Comparison of ENCODE assay signal across 23 cellular contexts in the genomic region with DNA sequence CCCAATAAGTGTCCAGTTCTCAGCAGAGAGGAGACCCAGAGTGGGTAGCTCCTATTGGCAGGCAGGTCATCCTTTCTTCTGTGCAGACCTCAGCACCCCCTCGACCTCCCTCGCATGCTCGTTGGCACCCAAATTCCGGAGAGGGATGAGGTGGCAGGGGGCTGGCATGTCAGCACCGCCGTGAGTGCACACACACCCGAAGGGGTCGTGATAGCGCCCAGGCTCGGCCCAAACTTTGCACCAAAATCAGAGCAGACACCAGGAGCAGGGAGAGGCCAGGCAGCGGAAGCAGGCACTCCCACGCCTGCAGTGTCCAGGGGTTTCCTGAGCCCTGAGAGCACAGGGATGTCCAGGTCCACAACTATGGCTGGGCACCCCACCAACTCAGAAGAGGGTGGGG.
DNase-seq lines count a peak whose midpoint lies in the region; ATAC-seq and TF ChIP-seq lines count a peak whose summit lies in the region.
"Had no signal": no experiment of that assay in that cellular context is flagged by ENCODE, and none has a peak within 500 bp of the region (broad histone marks: within the 10 kb centered on the region; RNA-seq: fewer than 3 reads in every experiment).

No MANE protein-coding gene starts in this region.

- H3K27ac Mint-ChIP-seq in natural killer cell treated with Interleukin-12 subunit alpha and Interleukin-12 subunit beta and Interleukin-15 and Interleukin-18, amount 100 ng/mL, for 72 hours, result no peak overlapping the region
- no peak overlapping the region for H3K27ac Mint-ChIP-seq in natural killer cell
- H3K27ac Mint-ChIP-seq in nephron progenitor cell, result no peak overlapping the region
- H3K27ac Mint-ChIP-seq: CD4-positive, alpha-beta T cell; CD8-positive, alpha-beta memory T cell had no signal

- H3K9ac ChIP-seq in mesenchymal stem cell (ENCODE audit: low read length), result no peak overlapping the region
- H3K9ac ChIP-seq: BLaER1 treated with 17β-estradiol and CSF1 and Interleukin-3, amounts not matched to agents 10 nM and 100 nM; GM23248 had no signal

- TF ChIP-seq CTCF in natural killer cell (IDR thresholded peaks at IDR 0.05), result no peak
- TF ChIP-seq CTCF in upper lobe of right lung (IDR thresholded peaks at IDR 0.05), result no peak
- no peak for TF ChIP-seq CTCF in nephron progenitor cell (IDR thresholded peaks at IDR 0.05)

- H2AFZ ChIP-seq in mesenchymal stem cell (ENCODE audit: low read depth, low read length), result no peak overlapping the region
- H2AFZ ChIP-seq: GM23248 had no signal

- no peaks in the 10 kb centered on the region for H3K9me3 ChIP-seq in mesenchymal stem cell (ENCODE audit: control insufficient read depth, low read length)
- no peaks in the 10 kb centered on the region for H3K9me3 ChIP-seq in upper lobe of right lung
- H3K9me3 ChIP-seq: A549; BE2C; BLaER1 treated with 17β-estradiol and CSF1 and Interleukin-3, amounts not matched to agents 10 nM and 100 nM had no signal

- no peak overlapping the region for H3K18ac ChIP-seq in mesenchymal stem cell (ENCODE audit: low read depth in 1 of 2, low read length in 2 of 2)

- peak overlapping the region; percentile 23 for H4K8ac ChIP-seq in mesenchymal stem cell (ENCODE audit: low read length)

- H2BK15ac ChIP-seq in mesenchymal stem cell (ENCODE audit: low read depth, poor library complexity, severe bottlenecking), result no peak overlapping the region

- H3K4me1 Mint-ChIP-seq in natural killer cell treated with Interleukin-12 subunit alpha and Interleukin-12 subunit beta and Interleukin-15 and Interleukin-18, amount 100 ng/mL, for 72 hours (ENCODE audit: low read depth in 2 of 2), result no peaks in the 10 kb centered on the region
- no peaks in the 10 kb centered on the region for H3K4me1 Mint-ChIP-seq in natural killer cell
- no peaks in the 10 kb centered on the region for H3K4me1 Mint-ChIP-seq in nephron progenitor cell
- H3K4me1 Mint-ChIP-seq: CD14-positive monocyte; CD8-positive, alpha-beta memory T cell had no signal

- ATAC-seq in natural killer cell treated with Interleukin-12 subunit alpha and Interleukin-12 subunit beta and Interleukin-15 and Interleukin-18, amount 100 ng/mL, for 72 hours, result no peak
- no peak for ATAC-seq in natural killer cell
- ATAC-seq in sciatic nerve, result peak; percentile 32
- ATAC-seq in upper lobe of right lung, result no peak
- ATAC-seq in HG02588 (IDR thresholded peaks at IDR 0.05; ENCODE audit: unreplicated experiment), result no peak
- ATAC-seq: A549 had no signal

- no peak overlapping the region for H2BK120ac ChIP-seq in mesenchymal stem cell (ENCODE audit: low read depth, low read length)

- H3K79me1 ChIP-seq in mesenchymal stem cell (replicated peaks; ENCODE audit: low read length, poor library complexity, severe bottlenecking), result no peaks in the 10 kb centered on the region

- peak; percentile 59 for DNase-seq in natural killer cell treated with Interleukin-12 subunit alpha and Interleukin-12 subunit beta and Interleukin-15 and Interleukin-18, amount 100 ng/mL, for 72 hours (ENCODE audit: low spot score)
- DNase-seq in natural killer cell, result no peak
- no peak for DNase-seq in mesenchymal stem cell
- DNase-seq in sciatic nerve (ENCODE audit: low spot score), result no peak
- peak; percentile 48 for DNase-seq in upper lobe of right lung
- DNase-seq in nephron progenitor cell, result no peak
- no peak for DNase-seq in SW480 (ENCODE audit: low spot score)
- DNase-seq: 8988T; ACHN; AML-193; BE2C; CD4-positive, alpha-beta T cell; CD8-positive, alpha-beta memory T cell; DMS 273 treated with DMSO at 0.1 percent for 48 hours; DMS79; GF-D8; H7; HCEC 1CT had no signal

- H3K4me3 ChIP-seq in mesenchymal stem cell (ENCODE audit: insufficient read depth in 1 of 2, low read depth in 1 of 2, low read length in 2 of 2), result no peak overlapping the region
- no peak overlapping the region for H3K4me3 ChIP-seq in upper lobe of right lung
- H3K4me3 ChIP-seq: A549; BLaER1 treated with 17β-estradiol and CSF1 and Interleukin-3, amounts not matched to agents 10 nM and 100 nM; GM23248 had no signal

- H2BK5ac ChIP-seq in mesenchymal stem cell (ENCODE audit: low read depth, low read length, poor library complexity, severe bottlenecking), result no peak overlapping the region

- no peak overlapping the region for H4K91ac ChIP-seq in mesenchymal stem cell (ENCODE audit: low read length)

- H2BK12ac ChIP-seq in mesenchymal stem cell (ENCODE audit: low read length in 2 of 2), result no peak overlapping the region

- no peaks in the 10 kb centered on the region for H3K27me3 ChIP-seq in mesenchymal stem cell (ENCODE audit: control insufficient read depth in 1 of 2, insufficient read depth in 1 of 2, low read length in 2 of 2)
- H3K27me3 ChIP-seq in upper lobe of right lung, result no peaks in the 10 kb centered on the region
- H3K27me3 ChIP-seq: BE2C; BLaER1 treated with 17β-estradiol and CSF1 and Interleukin-3, amounts not matched to agents 10 nM and 100 nM had no signal

- H2AK5ac ChIP-seq in mesenchymal stem cell (ENCODE audit: low read length, severe bottlenecking), result no peak overlapping the region

- H3K36me3 ChIP-seq in mesenchymal stem cell (ENCODE audit: control insufficient read depth in 1 of 2, insufficient read depth in 2 of 2, low read depth in 1 of 2, low read length in 2 of 2) (no peaks in the 10 kb centered on the region), upper lobe of right lung (no peaks in the 10 kb centered on the region)
- H3K36me3 ChIP-seq: BE2C; BLaER1 treated with 17β-estradiol and CSF1 and Interleukin-3, amounts not matched to agents 10 nM and 100 nM had no signal

- H3K4me1 ChIP-seq in mesenchymal stem cell (ENCODE audit: control insufficient read depth, insufficient read depth, low read depth, low read length) (peaks cover 1% of the 10 kb centered on the region), upper lobe of right lung (no peaks in the 10 kb centered on the region)
- H3K4me1 ChIP-seq: A549; BE2C; BLaER1 treated with 17β-estradiol and CSF1 and Interleukin-3, amounts not matched to agents 10 nM and 100 nM had no signal

- H3K9me3 Mint-ChIP-seq in natural killer cell treated with Interleukin-12 subunit alpha and Interleukin-12 subunit beta and Interleukin-15 and Interleukin-18, amount 100 ng/mL, for 72 hours, result peaks cover 10% of the 10 kb centered on the region
- H3K9me3 Mint-ChIP-seq in natural killer cell, result peaks cover 8 to 12% of the 10 kb centered on the region in 2 donors
- no peaks in the 10 kb centered on the region for H3K9me3 Mint-ChIP-seq in nephron progenitor cell

- peaks cover 3% of the 10 kb centered on the region for H3K36me3 Mint-ChIP-seq in natural killer cell treated with Interleukin-12 subunit alpha and Interleukin-12 subunit beta and Interleukin-15 and Interleukin-18, amount 100 ng/mL, for 72 hours
- H3K36me3 Mint-ChIP-seq in natural killer cell (no peaks in the 10 kb centered on the region), nephron progenitor cell (ENCODE audit: low read depth) (no peaks in the 10 kb centered on the region)
- H3K36me3 Mint-ChIP-seq: CD14-positive monocyte; CD8-positive, alpha-beta memory T cell had no signal

- H3K4me2 ChIP-seq in mesenchymal stem cell (ENCODE audit: low read length, poor library complexity, severe bottlenecking), result no peak overlapping the region
- H3K4me2 ChIP-seq: A549; BLaER1 treated with 17β-estradiol and CSF1 and Interleukin-3, amounts not matched to agents 10 nM and 100 nM had no signal

- no peak overlapping the region for H3K23ac ChIP-seq in mesenchymal stem cell (ENCODE audit: low read length in 2 of 2)

- peak overlapping the region in 1 of 2 experiments; percentile 68 for H3K14ac ChIP-seq in mesenchymal stem cell (ENCODE audit: low read length in 2 of 2)

- WGBS in mesenchymal stem cell, result 90% methylated on average over 12 of the region's 12 CpGs

- no peak overlapping the region for H3K27ac ChIP-seq in mesenchymal stem cell (ENCODE audit: low read length, poor library complexity, severe bottlenecking)
- no peak overlapping the region for H3K27ac ChIP-seq in upper lobe of right lung
- H3K27ac ChIP-seq: A549; BLaER1 treated with 17β-estradiol and CSF1 and Interleukin-3, amounts not matched to agents 10 nM and 100 nM; GM23248 had no signal

- H3K27me3 Mint-ChIP-seq in natural killer cell treated with Interleukin-12 subunit alpha and Interleukin-12 subunit beta and Interleukin-15 and Interleukin-18, amount 100 ng/mL, for 72 hours, result no peaks in the 10 kb centered on the region
- no peaks in the 10 kb centered on the region for H3K27me3 Mint-ChIP-seq in natural killer cell (ENCODE audit: low read depth in 2 of 2)
- H3K27me3 Mint-ChIP-seq in nephron progenitor cell (ENCODE audit: low read depth, poor library complexity), result peaks cover 3% of the 10 kb centered on the region
- H3K27me3 Mint-ChIP-seq: CD4-positive, alpha-beta T cell; CD8-positive, alpha-beta memory T cell had no signal

- H3K4ac ChIP-seq in mesenchymal stem cell (ENCODE audit: low read depth in 1 of 2, low read length in 2 of 2), result no peak overlapping the region

- H3K4me3 Mint-ChIP-seq in natural killer cell treated with Interleukin-12 subunit alpha and Interleukin-12 subunit beta and Interleukin-15 and Interleukin-18, amount 100 ng/mL, for 72 hours, result no peak overlapping the region
- H3K4me3 Mint-ChIP-seq in natural killer cell (no peak overlapping the region), nephron progenitor cell (no peak overlapping the region)
- H3K4me3 Mint-ChIP-seq: CD14-positive monocyte; CD4-positive, alpha-beta T cell; CD8-positive, alpha-beta memory T cell had no signal

- intact Hi-C loops in natural killer cell (cut with micrococcal nuclease) (no loop called here), sciatic nerve (cut with DNase I) (no loop called here), upper lobe of right lung (cut with DNase I) (no loop called here)

Comparison
In these comparisons a context has a peak if more than half of its experiments do, and no peak if none do; other contexts are left out.
1. DNase-seq: peak in natural killer cell treated with Interleukin-12 subunit alpha and Interleukin-12 subunit beta and Interleukin-15 and Interleukin-18, amount 100 ng/mL, for 72 hours (single experiment) and upper lobe of right lung (single experiment); none in natural killer cell (single experiment), mesenchymal stem cell (single experiment), sciatic nerve (single experiment), nephron progenitor cell (single experiment) and SW480 (single experiment).